In genomic region chr5:16897284-16897704, GRCh38 we compare ENCODE assay signal across 14 cellular contexts. TPM values are rescaled to one million over a fixed set of nuclear protein-coding genes. Genes with fewer than 3 reads are reported as not detected.
DNase-seq lines count a peak whose midpoint lies in the region; ATAC-seq and TF ChIP-seq lines count a peak whose summit lies in the region.
"Had no signal": no experiment of that assay in that cellular context is flagged by ENCODE, and none has a peak within 500 bp of the region (broad histone marks: within the 10 kb centered on the region; RNA-seq: fewer than 3 reads in every experiment).

No MANE protein-coding gene starts in this region.

- H3K9me3 Mint-ChIP-seq in chondrocyte (ENCODE audit: low read depth) = no peaks in the 10 kb centered on the region
- H3K9me3 Mint-ChIP-seq in neural crest cell = no peaks in the 10 kb centered on the region
- H3K9me3 Mint-ChIP-seq in CD8-positive, alpha-beta memory T cell = peaks cover 0 to 9% (median 0%) of the 10 kb centered on the region in 5 donors
- H3K9me3 Mint-ChIP-seq: activated CD4-positive, alpha-beta T cell treated with anti-CD3 and anti-CD28 coated beads, Interleukin-2, amount 10 ng/mL, durations not matched to agents 7 days and 5 days; activated naive CD4-positive, alpha-beta T cell treated with anti-CD3 and anti-CD28 coated beads for 36 hours had no signal

- CTCF ChIA-PET in CD8-positive, alpha-beta memory T cell (lab: Charles Lee) = no interaction called here

- H3K27me3 Mint-ChIP-seq in chondrocyte (ENCODE audit: low read depth) = no peaks in the 10 kb centered on the region
- H3K27me3 Mint-ChIP-seq in neural crest cell (ENCODE audit: low read depth) = no peaks in the 10 kb centered on the region
- peaks cover 0 to 3% of the 10 kb centered on the region in 2 donors for H3K27me3 Mint-ChIP-seq in CD8-positive, alpha-beta memory T cell
- H3K27me3 Mint-ChIP-seq: activated CD4-positive, alpha-beta T cell treated with anti-CD3 and anti-CD28 coated beads, Interleukin-2, amount 10 ng/mL, durations not matched to agents 7 days and 5 days had no signal

- no peaks in the 10 kb centered on the region for H3K36me3 ChIP-seq in CD8-positive, alpha-beta memory T cell (ENCODE audit: insufficient read depth, low read length)

- H3K4me1 Mint-ChIP-seq in chondrocyte (ENCODE audit: low read depth) = peaks cover 58% of the 10 kb centered on the region
- H3K4me1 Mint-ChIP-seq in neural crest cell = peaks cover 71% of the 10 kb centered on the region
- H3K4me1 Mint-ChIP-seq in CD8-positive, alpha-beta memory T cell = no peaks in the 10 kb centered on the region
- H3K4me1 Mint-ChIP-seq: activated CD4-positive, alpha-beta T cell treated with anti-CD3 and anti-CD28 coated beads, Interleukin-2, amount 10 ng/mL, durations not matched to agents 7 days and 5 days; naive thymus-derived CD4-positive, alpha-beta T cell had no signal

- H3K4me1 ChIP-seq in CD8-positive, alpha-beta memory T cell (ENCODE audit: insufficient read depth, low read length) = no peaks in the 10 kb centered on the region

- no peaks in the 10 kb centered on the region for H3K27me3 ChIP-seq in CD8-positive, alpha-beta memory T cell (ENCODE audit: insufficient read depth, low read length, poor library complexity, severe bottlenecking)

- peak; percentile 80 for DNase-seq in EH (ENCODE audit: low read depth)
- DNase-seq in M059J (ENCODE audit: low read depth) = peak; percentile 59
- DNase-seq in chondrocyte (ENCODE audit: low spot score) = no peak
- no peak for DNase-seq in neural crest cell (ENCODE audit: low read depth, low spot score)
- DNase-seq in SKM-1 treated with dmso at 0.1 percent for 144 hours (lab: John Stamatoyannopoulos, UW; ENCODE audit: unreplicated experiment) = no peak
- DNase-seq in CD8-positive, alpha-beta memory T cell = no peak
- DNase-seq: activated CD4-positive, alpha-beta T cell treated with anti-CD3 and anti-CD28 coated beads, Interleukin-2, amount 10 ng/mL, durations not matched to agents 7 days and 5 days; activated naive CD4-positive, alpha-beta T cell treated with anti-CD3 and anti-CD28 coated beads for 36 hours; effector CD4-positive, alpha-beta T cell; GM23248; MV-4-11; naive thymus-derived CD4-positive, alpha-beta T cell; stimulated activated CD4-positive, alpha-beta T cell treated with anti-CD3 and anti-CD28 coated beads, Interleukin-12 subunit alpha, Interleukin-12 subunit beta, amount 100 ng/mL, for 4 hours had no signal

- H3K9me3 ChIP-seq in CD8-positive, alpha-beta memory T cell (ENCODE audit: low read length) = no peaks in the 10 kb centered on the region

- H3K4me3 Mint-ChIP-seq in chondrocyte (ENCODE audit: unreplicated experiment) (no peak overlapping the region), neural crest cell (peak overlapping the region; percentile 63)
- H3K4me3 Mint-ChIP-seq in CD8-positive, alpha-beta memory T cell = no peak overlapping the region
- H3K4me3 Mint-ChIP-seq: activated CD4-positive, alpha-beta T cell treated with anti-CD3 and anti-CD28 coated beads, Interleukin-2, amount 10 ng/mL, durations not matched to agents 7 days and 5 days; activated naive CD4-positive, alpha-beta T cell treated with anti-CD3 and anti-CD28 coated beads for 36 hours; naive thymus-derived CD4-positive, alpha-beta T cell had no signal

- POLR2A ChIA-PET in CD8-positive, alpha-beta memory T cell (lab: Charles Lee) = no interaction called here

- H3K36me3 Mint-ChIP-seq in chondrocyte (ENCODE audit: low read depth) (no peaks in the 10 kb centered on the region), neural crest cell (ENCODE audit: low read depth) (no peaks in the 10 kb centered on the region)
- no peaks in the 10 kb centered on the region for H3K36me3 Mint-ChIP-seq in CD8-positive, alpha-beta memory T cell
- H3K36me3 Mint-ChIP-seq: naive thymus-derived CD4-positive, alpha-beta T cell had no signal

- ATAC-seq in HG03442 (IDR thresholded peaks at IDR 0.05; ENCODE audit: unreplicated experiment) = no peak
- ATAC-seq: naive thymus-derived CD4-positive, alpha-beta T cell had no signal

- H3K4me3 ChIP-seq in CD8-positive, alpha-beta memory T cell (ENCODE audit: low read length) = no peak overlapping the region
- H3K4me3 ChIP-seq: GM23248 had no signal

- H3K27ac Mint-ChIP-seq in chondrocyte (ENCODE audit: unreplicated experiment) (peak overlapping the region; percentile 6), neural crest cell (ENCODE audit: unreplicated experiment) (peak overlapping the region; percentile 95)
- no peak overlapping the region for H3K27ac Mint-ChIP-seq in CD8-positive, alpha-beta memory T cell
- H3K27ac Mint-ChIP-seq: activated CD4-positive, alpha-beta T cell treated with anti-CD3 and anti-CD28 coated beads, Interleukin-2, amount 10 ng/mL, durations not matched to agents 7 days and 5 days; activated naive CD4-positive, alpha-beta T cell treated with anti-CD3 and anti-CD28 coated beads for 36 hours; naive thymus-derived CD4-positive, alpha-beta T cell had no signal

- TF ChIP-seq CTCF in chondrocyte (IDR thresholded peaks at IDR 0.05) = no peak
- no peak for TF ChIP-seq CTCF in neural crest cell (conservative IDR thresholded peaks at IDR 0.05)

- H3K27ac ChIP-seq in CD8-positive, alpha-beta memory T cell (ENCODE audit: low read depth, low read length) = no peak overlapping the region
- H3K27ac ChIP-seq: GM23248 had no signal

RNA-seq across cellular contexts. Expression of gene MYO10, which starts 38.8 kb away (rescaled TPM):
- total RNA-seq in M059J (2014; rRNA removed; shearing (Covaris generic)) = 13.6 and 30.2 TPM in 2 replicates
- total RNA-seq in chondrocyte (51.9 to 55.4 TPM (median 54.5 TPM) in 3 replicates), neural crest cell (93.4 and 94.4 TPM in 2 replicates)
- total RNA-seq in CD8-positive, alpha-beta memory T cell = under 1 TPM; 0.11 to 0.18 TPM
- not detected for polyA plus RNA-seq in CD8-positive, alpha-beta memory T cell

Comparison
In these comparisons a context has a peak if more than half of its experiments do, and no peak if none do; other contexts are left out.
1. DNase-seq: peak in EH (single experiment) and M059J (single experiment); none in chondrocyte (single experiment), neural crest cell (single experiment), SKM-1 treated with dmso at 0.1 percent for 144 hours (single experiment) and CD8-positive, alpha-beta memory T cell (0 of 5).
2. H3K27ac Mint-ChIP-seq: peak in chondrocyte (single experiment) and neural crest cell (single experiment); none in CD8-positive, alpha-beta memory T cell (0 of 8).
3. RNA of gene MYO10, which starts 38.8 kb away (total RNA-seq): 93.4 to 94.4 TPM in neural crest cell, 51.9 to 55.4 TPM in chondrocyte and 13.6 to 30.2 TPM in M059J; 0.11 to 0.18 TPM in CD8-positive, alpha-beta memory T cell; every median in the first group is over 10 times any median in the second.